Comparison of ENCODE assay signal across 13 cellular contexts in the genomic region with DNA sequence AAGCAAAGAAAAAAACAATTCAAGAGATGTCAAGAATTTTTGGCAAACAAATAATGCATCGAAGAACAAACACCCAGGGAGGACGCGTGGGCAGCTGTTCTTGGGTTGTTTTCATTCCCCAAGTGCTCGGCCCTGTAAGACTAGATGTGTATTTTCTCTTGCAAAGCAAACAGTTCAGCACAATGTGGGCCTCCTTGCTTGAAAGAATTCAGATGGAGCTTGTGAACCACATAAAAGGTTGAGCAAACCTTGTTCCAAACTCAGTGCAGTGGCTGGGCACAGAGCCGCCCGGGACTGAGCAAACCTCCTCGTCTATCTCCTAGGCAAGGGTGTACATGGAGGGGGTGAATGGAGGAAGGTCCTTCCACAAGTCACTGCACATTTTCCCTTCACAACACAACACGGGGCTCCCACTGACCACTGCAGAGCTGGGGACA.
A peak's percentile ranks its signal among the peaks of the same experiment; 100 is the strongest.
DNase-seq lines count a peak whose midpoint lies in the region; ATAC-seq and TF ChIP-seq lines count a peak whose summit lies in the region.
"Had no signal": no experiment of that assay in that cellular context is flagged by ENCODE, and none has a peak within 500 bp of the region (broad histone marks: within the 10 kb centered on the region; RNA-seq: fewer than 3 reads in every experiment).

No MANE protein-coding gene starts in this region.

- no peak overlapping the region for H2AFZ ChIP-seq in fibroblast of lung (ENCODE audit: low read length)

- H3K79me2 ChIP-seq in fibroblast of lung (ENCODE audit: control insufficient read depth, insufficient read depth, low read length) = no peaks in the 10 kb centered on the region

- H3K27ac ChIP-seq in fibroblast of lung (ENCODE audit: insufficient read depth, low read length) (no peak overlapping the region), upper lobe of right lung (peak overlapping the region; percentile 49)
- H3K27ac ChIP-seq: cardiac muscle cell, foreskin keratinocyte, RWPE1 had no signal

- no peak overlapping the region for H3K4me3 ChIP-seq in fibroblast of lung (replicated peaks in 1 of 4; ENCODE audit: control extremely low read depth in 1 of 4, insufficient read depth in 1 of 4, low read depth in 3 of 4, low read length in 4 of 4)
- H3K4me3 ChIP-seq in upper lobe of right lung = no peak overlapping the region
- H3K4me3 ChIP-seq: cardiac muscle cell had no signal

- no peak overlapping the region for H3K27ac Mint-ChIP-seq in activated naive CD4-positive, alpha-beta T cell treated with anti-CD3 and anti-CD28 coated beads, Interleukin-2, amount 10 ng/mL, durations not matched to agents 7 days and 5 days
- no peak overlapping the region for H3K27ac Mint-ChIP-seq in activated naive CD4-positive, alpha-beta T cell treated with anti-CD3 and anti-CD28 coated beads, Interleukin-2, amount 50 U/mL, for 72 hours
- H3K27ac Mint-ChIP-seq in activated CD8-positive, alpha-beta T cell treated with anti-CD3 and anti-CD28 coated beads, Interleukin-2, amount 10 ng/mL, durations not matched to agents 7 days and 5 days = no peak overlapping the region
- H3K27ac Mint-ChIP-seq: IgD-negative memory B cell, memory B cell had no signal

- H3K27me3 ChIP-seq in fibroblast of lung (ENCODE audit: control insufficient read depth, insufficient read depth, low read length) (peaks cover 16% of the 10 kb centered on the region), upper lobe of right lung (no peaks in the 10 kb centered on the region)
- H3K27me3 ChIP-seq: cardiac muscle cell had no signal

- no peaks in the 10 kb centered on the region for H4K20me1 ChIP-seq in fibroblast of lung (ENCODE audit: control insufficient read depth, extremely low read depth, insufficient read depth, low read length)

- H3K4me1 ChIP-seq in fibroblast of lung (ENCODE audit: control insufficient read depth, extremely low read depth, insufficient read depth, low read length) (peaks cover 3% of the 10 kb centered on the region), upper lobe of right lung (peaks cover 37% of the 10 kb centered on the region)

- no peak overlapping the region for H3K4me2 ChIP-seq in fibroblast of lung (ENCODE audit: extremely low read depth, insufficient read depth, low read length)

- H3K9me3 Mint-ChIP-seq in activated naive CD4-positive, alpha-beta T cell treated with anti-CD3 and anti-CD28 coated beads, Interleukin-2, amount 10 ng/mL, durations not matched to agents 7 days and 5 days = no peaks in the 10 kb centered on the region
- H3K9me3 Mint-ChIP-seq in activated naive CD4-positive, alpha-beta T cell treated with anti-CD3 and anti-CD28 coated beads, Interleukin-2, amount 50 U/mL, for 72 hours = no peaks in the 10 kb centered on the region
- no peaks in the 10 kb centered on the region for H3K9me3 Mint-ChIP-seq in activated CD8-positive, alpha-beta T cell treated with anti-CD3 and anti-CD28 coated beads, Interleukin-2, amount 10 ng/mL, durations not matched to agents 7 days and 5 days (ENCODE audit: insufficient read depth)

- H3K4me3 Mint-ChIP-seq in activated naive CD4-positive, alpha-beta T cell treated with anti-CD3 and anti-CD28 coated beads, Interleukin-2, amount 10 ng/mL, durations not matched to agents 7 days and 5 days = no peak overlapping the region
- no peak overlapping the region for H3K4me3 Mint-ChIP-seq in activated CD8-positive, alpha-beta T cell treated with anti-CD3 and anti-CD28 coated beads, Interleukin-2, amount 10 ng/mL, durations not matched to agents 7 days and 5 days
- H3K4me3 Mint-ChIP-seq: IgD-negative memory B cell, memory B cell had no signal

- H3K27me3 Mint-ChIP-seq in activated naive CD4-positive, alpha-beta T cell treated with anti-CD3 and anti-CD28 coated beads, Interleukin-2, amount 10 ng/mL, durations not matched to agents 7 days and 5 days = peaks cover 19% of the 10 kb centered on the region
- H3K27me3 Mint-ChIP-seq in activated CD8-positive, alpha-beta T cell treated with anti-CD3 and anti-CD28 coated beads, Interleukin-2, amount 10 ng/mL, durations not matched to agents 7 days and 5 days (ENCODE audit: low read depth) = no peaks in the 10 kb centered on the region

- no peaks in the 10 kb centered on the region for H3K36me3 ChIP-seq in fibroblast of lung (ENCODE audit: control insufficient read depth, insufficient read depth, low read length)
- H3K36me3 ChIP-seq in upper lobe of right lung = no peaks in the 10 kb centered on the region
- H3K36me3 ChIP-seq: cardiac muscle cell had no signal

- POLR2A ChIA-PET in activated CD8-positive, alpha-beta T cell treated with anti-CD3 and anti-CD28 coated beads, Interleukin-2, amount 10 ng/mL, durations not matched to agents 7 days and 5 days (lab: Charles Lee) = no interaction called here

- H3K9ac ChIP-seq in fibroblast of lung (ENCODE audit: insufficient read depth, low read length) = no peak overlapping the region

- H3K4me1 Mint-ChIP-seq in activated naive CD4-positive, alpha-beta T cell treated with anti-CD3 and anti-CD28 coated beads, Interleukin-2, amount 10 ng/mL, durations not matched to agents 7 days and 5 days = no peaks in the 10 kb centered on the region
- H3K4me1 Mint-ChIP-seq in activated CD8-positive, alpha-beta T cell treated with anti-CD3 and anti-CD28 coated beads, Interleukin-2, amount 10 ng/mL, durations not matched to agents 7 days and 5 days (ENCODE audit: low read depth) = no peaks in the 10 kb centered on the region
- H3K4me1 Mint-ChIP-seq: IgD-negative memory B cell, memory B cell had no signal

- H3K36me3 Mint-ChIP-seq in activated naive CD4-positive, alpha-beta T cell treated with anti-CD3 and anti-CD28 coated beads, Interleukin-2, amount 10 ng/mL, durations not matched to agents 7 days and 5 days = no peaks in the 10 kb centered on the region
- no peaks in the 10 kb centered on the region for H3K36me3 Mint-ChIP-seq in activated naive CD4-positive, alpha-beta T cell treated with anti-CD3 and anti-CD28 coated beads, Interleukin-2, amount 50 U/mL, for 72 hours
- no peaks in the 10 kb centered on the region for H3K36me3 Mint-ChIP-seq in activated CD8-positive, alpha-beta T cell treated with anti-CD3 and anti-CD28 coated beads, Interleukin-2, amount 10 ng/mL, durations not matched to agents 7 days and 5 days (ENCODE audit: low read depth)
- H3K36me3 Mint-ChIP-seq: IgD-negative memory B cell, memory B cell had no signal

- DNase-seq in activated naive CD4-positive, alpha-beta T cell treated with anti-CD3 and anti-CD28 coated beads, Interleukin-2, amount 10 ng/mL, durations not matched to agents 7 days and 5 days = peak; percentile 11
- no peak for DNase-seq in activated naive CD4-positive, alpha-beta T cell treated with anti-CD3 and anti-CD28 coated beads, Interleukin-2, amount 50 U/mL, for 72 hours (ENCODE audit: low spot score in 2 of 2)
- DNase-seq in fibroblast of lung (ENCODE audit: low read depth in 2 of 2) (peak; percentile 32 to 43), myocyte (ENCODE audit: low read depth) (peak; percentile 75), upper lobe of right lung (peak; percentile 67), HPDE6-E6E7 (ENCODE audit: extremely low spot score) (no peak), LoVo (ENCODE audit: low spot score) (no peak)
- DNase-seq in activated CD8-positive, alpha-beta T cell treated with anti-CD3 and anti-CD28 coated beads, Interleukin-2, amount 10 ng/mL, durations not matched to agents 7 days and 5 days = no peak
- DNase-seq: foreskin keratinocyte had no signal

- intact Hi-C loops in upper lobe of right lung (cut with DNase I) = no loop called here

- H3K9me3 ChIP-seq in fibroblast of lung (ENCODE audit: control insufficient read depth, insufficient read depth, low read depth, low read length) (no peaks in the 10 kb centered on the region), upper lobe of right lung (no peaks in the 10 kb centered on the region)

- CTCF ChIA-PET in activated naive CD4-positive, alpha-beta T cell treated with anti-CD3 and anti-CD28 coated beads, Interleukin-2, amount 10 ng/mL, durations not matched to agents 7 days and 5 days (lab: Charles Lee) = no interaction called here
- CTCF ChIA-PET in activated CD8-positive, alpha-beta T cell treated with anti-CD3 and anti-CD28 coated beads, Interleukin-2, amount 10 ng/mL, durations not matched to agents 7 days and 5 days (lab: Charles Lee) = no interaction called here

- no peak for TF ChIP-seq CTCF in fibroblast of lung (conservative IDR thresholded peaks at IDR 0.05 in 1 of 2, IDR thresholded peaks at IDR 0.05 in 1 of 2; ENCODE audit: low read depth in 1 of 2, low read length in 2 of 2)
- TF ChIP-seq CTCF in upper lobe of right lung (IDR thresholded peaks at IDR 0.05) = no peak

- ATAC-seq in activated naive CD4-positive, alpha-beta T cell treated with anti-CD3 and anti-CD28 coated beads, Interleukin-2, amount 50 U/mL, for 72 hours = no peak
- peak; percentile 70 for ATAC-seq in upper lobe of right lung
- no peak for ATAC-seq in activated CD8-positive, alpha-beta T cell treated with anti-CD3 and anti-CD28 coated beads, Interleukin-2, amount 10 ng/mL, durations not matched to agents 7 days and 5 days
- ATAC-seq: foreskin keratinocyte had no signal

Comparison
In these comparisons a context has a peak if more than half of its experiments do, and no peak if none do; other contexts are left out.
1. DNase-seq: peak in activated naive CD4-positive, alpha-beta T cell treated with anti-CD3 and anti-CD28 coated beads, Interleukin-2, amount 10 ng/mL, durations not matched to agents 7 days and 5 days (single experiment), fibroblast of lung (2 of 2), myocyte (single experiment) and upper lobe of right lung (single experiment); none in activated naive CD4-positive, alpha-beta T cell treated with anti-CD3 and anti-CD28 coated beads, Interleukin-2, amount 50 U/mL, for 72 hours (0 of 2), HPDE6-E6E7 (single experiment), activated CD8-positive, alpha-beta T cell treated with anti-CD3 and anti-CD28 coated beads, Interleukin-2, amount 10 ng/mL, durations not matched to agents 7 days and 5 days (single experiment) and LoVo (single experiment).